Comparison of ENCODE assay signal across 23 cellular contexts in genomic region chr12:109250523-109250922, GRCh38. TPM values are rescaled to one million over a fixed set of nuclear protein-coding genes. Genes with fewer than 3 reads are reported as not detected.
"Had no signal": no experiment of that assay in that cellular context is flagged by ENCODE, and none has a peak within 500 bp of the region (broad histone marks: within the 10 kb centered on the region; RNA-seq: fewer than 3 reads in every experiment).

No MANE protein-coding gene starts in this region.

- H3K9me3 ChIP-seq: SJSA1 had no signal

- H3K4me3 Mint-ChIP-seq: activated CD4-positive, alpha-beta memory T cell treated with anti-CD3 and anti-CD28 coated beads for 36 hours; activated CD4-positive, alpha-beta T cell treated with anti-CD3 and anti-CD28 coated beads, Interleukin-2, amount 10 ng/mL, durations not matched to agents 7 days and 5 days; activated naive CD4-positive, alpha-beta T cell treated with anti-CD3 and anti-CD28 coated beads for 36 hours; activated naive CD8-positive, alpha-beta T cell; T-helper 1 cell treated with Interleukin-12 subunit alpha and Interleukin-12 subunit beta and Interleukin-4 antibody, amounts not matched to agents 30 μg/mL and 1 μg/mL, for 36 hours; WTC11 had no signal

- H3K27me3 ChIP-seq: adrenal gland, SJSA1 had no signal

- H3K27ac Mint-ChIP-seq: activated CD4-positive, alpha-beta memory T cell treated with anti-CD3 and anti-CD28 coated beads for 36 hours; activated CD4-positive, alpha-beta T cell treated with anti-CD3 and anti-CD28 coated beads, Interleukin-2, amount 10 ng/mL, durations not matched to agents 7 days and 5 days; activated naive CD4-positive, alpha-beta T cell treated with anti-CD3 and anti-CD28 coated beads for 36 hours; activated naive CD8-positive, alpha-beta T cell; T-helper 1 cell treated with Interleukin-12 subunit alpha and Interleukin-12 subunit beta and Interleukin-4 antibody, amounts not matched to agents 30 μg/mL and 1 μg/mL, for 36 hours; WTC11 had no signal

- H3K36me3 ChIP-seq: SJSA1 had no signal

- H3K4me1 ChIP-seq: adrenal gland, SJSA1 had no signal

- DNase-seq: activated CD4-positive, alpha-beta memory T cell treated with anti-CD3 and anti-CD28 coated beads for 36 hours; activated CD4-positive, alpha-beta T cell treated with anti-CD3 and anti-CD28 coated beads, Interleukin-2, amount 10 ng/mL, durations not matched to agents 7 days and 5 days; activated CD8-positive, alpha-beta memory T cell treated with anti-CD3 and anti-CD28 coated beads, Interleukin-2, amount 50 U/mL, for 4 hours; activated gamma-delta T cell; activated naive CD4-positive, alpha-beta T cell treated with anti-CD3 and anti-CD28 coated beads for 36 hours; adrenal gland; anterior cingulate cortex; cerebellar nuclear complex; Karpas-422; MM.1S; NCI-H1436 treated with DMSO at 0.1 percent for 48 hours; NCI-H187; NCI-H2081; NCI-H510A treated with DMSO at 0.1 percent for 48 hours; NCI-H69; PC-3; SHP77; T-helper 9 cell had no signal

- H3K27me3 Mint-ChIP-seq: activated CD4-positive, alpha-beta memory T cell treated with anti-CD3 and anti-CD28 coated beads for 36 hours; activated CD4-positive, alpha-beta T cell treated with anti-CD3 and anti-CD28 coated beads, Interleukin-2, amount 10 ng/mL, durations not matched to agents 7 days and 5 days; activated naive CD8-positive, alpha-beta T cell had no signal

- H3K27ac ChIP-seq: adrenal gland, SJSA1 had no signal

- H3K4me3 ChIP-seq: adrenal gland, SJSA1 had no signal

- ATAC-seq: PC-3, WTC11 had no signal

- H3K4me1 Mint-ChIP-seq: WTC11 had no signal

RNA-seq across cellular contexts. Expression of gene FOXN4, which starts 58.6 kb away (rescaled TPM):
- total RNA-seq: activated CD4-positive, alpha-beta memory T cell treated with anti-CD3 and anti-CD28 coated beads for 36 hours; activated CD4-positive, alpha-beta T cell treated with anti-CD3 and anti-CD28 coated beads, Interleukin-2, amount 10 ng/mL, durations not matched to agents 7 days and 5 days; activated naive CD4-positive, alpha-beta T cell treated with anti-CD3 and anti-CD28 coated beads for 36 hours; adrenal gland; cardiac septum; PC-3; SJSA1 had no signal
